ENCODE assay signal across 22 cellular contexts in genomic region chr4:146183209-146183608, GRCh38. TPM values are rescaled to one million over a fixed set of nuclear protein-coding genes. Genes with fewer than 3 reads are reported as not detected.
"Had no signal": no experiment of that assay in that cellular context is flagged by ENCODE, and none has a peak within 500 bp of the region (broad histone marks: within the 10 kb centered on the region; RNA-seq: fewer than 3 reads in every experiment).

No MANE protein-coding gene starts in this region.

- FAIRE-seq: endometrium, frontal cortex, islet of Langerhans, small intestine had no signal

- H3K4me3 Mint-ChIP-seq: naive thymus-derived CD8-positive, alpha-beta T cell; stimulated activated memory B cell treated with anti-CD40 and anti-IgM and Interleukin-4, amounts not matched to agents 10 μg/mL and 1 μg/mL and 100 μg/mL, for 72 hours; stimulated activated naive CD8-positive, alpha-beta T cell treated with anti-CD3 and anti-CD28 coated beads, Interleukin-15, Interleukin-2, amounts not matched to agents 100 ng/mL and 50 ng/mL, for 24 hours had no signal

- DNase-seq: effector memory CD4-positive, alpha-beta T cell; heart right ventricle; hypothalamus; kidney glomerular epithelial cell; mammary epithelial cell; mucosa of descending colon; naive thymus-derived CD8-positive, alpha-beta T cell; posterior cingulate gyrus; sigmoid colon; stimulated activated CD4-positive, alpha-beta T cell treated with anti-CD3 and anti-CD28 coated beads, Interleukin-2, amount 100 ng/mL, for 48 hours; tibial artery; uterus had no signal

- H3K27ac Mint-ChIP-seq: stimulated activated memory B cell treated with anti-CD40 and anti-IgM and Interleukin-4, amounts not matched to agents 10 μg/mL and 1 μg/mL and 100 μg/mL, for 72 hours; stimulated activated naive CD8-positive, alpha-beta T cell treated with anti-CD3 and anti-CD28 coated beads, Interleukin-15, Interleukin-2, amounts not matched to agents 100 ng/mL and 50 ng/mL, for 24 hours had no signal

- H3K27me3 Mint-ChIP-seq: naive thymus-derived CD8-positive, alpha-beta T cell; stimulated activated memory B cell treated with anti-CD40 and anti-IgM and Interleukin-4, amounts not matched to agents 10 μg/mL and 1 μg/mL and 100 μg/mL, for 72 hours; stimulated activated naive CD8-positive, alpha-beta T cell treated with anti-CD3 and anti-CD28 coated beads, Interleukin-15, Interleukin-2, amounts not matched to agents 100 ng/mL and 50 ng/mL, for 24 hours had no signal

- H3K9me3 Mint-ChIP-seq: naive thymus-derived CD8-positive, alpha-beta T cell; stimulated activated memory B cell treated with anti-CD40 and anti-IgM and Interleukin-4, amounts not matched to agents 10 μg/mL and 1 μg/mL and 100 μg/mL, for 72 hours; stimulated activated naive CD8-positive, alpha-beta T cell treated with anti-CD3 and anti-CD28 coated beads, Interleukin-15, Interleukin-2, amounts not matched to agents 100 ng/mL and 50 ng/mL, for 24 hours had no signal

RNA-seq across cellular contexts. Expression of gene REELD1, which starts 31.1 kb away (rescaled TPM):
- total RNA-seq: esophagus mucosa, fibroblast of lung, frontal cortex, mammary epithelial cell, osteoblast, temporal lobe had no signal
